8 cellular contexts compared by ENCODE assay signal in the genomic region with DNA sequence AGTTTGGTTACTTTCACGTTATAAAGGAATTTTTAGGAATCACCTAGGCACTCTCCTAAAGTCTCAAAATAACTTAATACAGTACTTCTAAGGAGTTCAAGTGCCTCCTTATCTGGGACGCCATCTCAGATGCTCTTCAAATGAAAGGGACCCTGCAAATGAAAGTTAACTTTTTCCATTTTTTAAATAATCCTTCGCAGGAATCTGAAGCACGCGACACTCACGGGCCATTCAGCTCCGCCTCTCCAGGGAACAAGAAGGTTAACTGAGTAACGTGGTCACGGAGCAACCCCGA. TPM values are rescaled to one million over a fixed set of nuclear protein-coding genes. Genes with fewer than 3 reads are reported as not detected.
A peak's percentile ranks its signal among the peaks of the same experiment; 100 is the strongest.
DNase-seq lines count a peak whose midpoint lies in the region; ATAC-seq and TF ChIP-seq lines count a peak whose summit lies in the region.

No MANE protein-coding gene starts in this region.

- no peak for TF ChIP-seq EP300 in stomach (IDR thresholded peaks at IDR 0.05)

- no peak for TF ChIP-seq CTCF in WERI-Rb-1 (IDR thresholded peaks at IDR 0.05; ENCODE audit: low read depth, low read length)
- TF ChIP-seq CTCF in hepatocyte (IDR thresholded peaks at IDR 0.05; ENCODE audit: poor library complexity), result no peak
- no peak for TF ChIP-seq CTCF in stomach (IDR thresholded peaks at IDR 0.05)

- H3K27ac ChIP-seq in WERI-Rb-1 (peak overlapping the region; percentile 88), hepatocyte (peak overlapping the region; percentile 99), stomach (peak overlapping the region; percentile 88 to 94 (median 93))

- H3K4me1 ChIP-seq in hepatocyte (ENCODE audit: insufficient read depth) (peaks cover 25% of the 10 kb centered on the region), stomach (peaks cover 13 to 53% (median 40%) of the 10 kb centered on the region in 4 donors)

- WGBS in hepatocyte (ENCODE audit: low lambda C conversion rate, missing lambda C conversion rate), result 0% methylated on average over 10 of the region's 10 CpGs
- WGBS in stomach, 5 donors, result 0 to 1% (median 0%) methylated on average over 10 of the region's 10 CpGs

- TF ChIP-seq POLR2A in stomach (IDR thresholded peaks at IDR 0.05), result no peak

- H3K9me3 ChIP-seq in WERI-Rb-1 (ENCODE audit: severe bottlenecking) (no peaks in the 10 kb centered on the region), hepatocyte (ENCODE audit: low read depth) (no peaks in the 10 kb centered on the region), stomach (no peaks in the 10 kb centered on the region)

- H3K79me2 ChIP-seq in hepatocyte, result peaks cover 81% of the 10 kb centered on the region

- H3K4me2 ChIP-seq in hepatocyte, result peak overlapping the region; percentile 81

- H3K4me3 ChIP-seq in WERI-Rb-1 (ENCODE audit: low read depth, low read length) (peak overlapping the region; percentile 100), hepatocyte (peak overlapping the region; percentile 58), stomach (peak overlapping the region; percentile 88 to 94 (median 90))

- peaks cover 35% of the 10 kb centered on the region for H4K20me1 ChIP-seq in hepatocyte (ENCODE audit: insufficient read depth, poor library complexity, severe bottlenecking)

- DNase-seq in DMS153 (lab: John Stamatoyannopoulos, UW), result peak; percentile 52
- no peak for DNase-seq in DMS153 treated with DMSO at 0.1 percent for 48 hours (lab: John Stamatoyannopoulos, UW; ENCODE audit: unreplicated experiment)
- no peak for DNase-seq in WERI-Rb-1
- DNase-seq in hepatocyte (ENCODE audit: low spot score), result no peak
- no peak for DNase-seq in stomach
- no peak for DNase-seq in NCI-H1930 (lab: John Stamatoyannopoulos, UW)
- DNase-seq in NCI-H1417 (lab: John Stamatoyannopoulos, UW), result no peak

- peaks cover 3% of the 10 kb centered on the region; the same call in 1 of the 2 replicates for H3K36me3 ChIP-seq in WERI-Rb-1
- no peaks in the 10 kb centered on the region for H3K36me3 ChIP-seq in hepatocyte (replicated peaks; ENCODE audit: insufficient read depth, low read depth)
- H3K36me3 ChIP-seq in stomach, result no peaks in the 10 kb centered on the region

- no peaks in the 10 kb centered on the region for H3K9me2 ChIP-seq in hepatocyte (replicated peaks; ENCODE audit: insufficient read depth)

- peak overlapping the region; percentile 58 for H2AFZ ChIP-seq in hepatocyte

- no peaks in the 10 kb centered on the region for H3K27me3 ChIP-seq in WERI-Rb-1 (ENCODE audit: insufficient read depth, low read depth, severe bottlenecking)
- no peaks in the 10 kb centered on the region for H3K27me3 ChIP-seq in hepatocyte
- H3K27me3 ChIP-seq in stomach, result no peaks in the 10 kb centered on the region

- intact Hi-C loops in stomach (cut with DNase I; ENCODE audit: low total_unique reads), result no loop called here

- no peak for ATAC-seq in HG02678 (IDR thresholded peaks at IDR 0.05; ENCODE audit: unreplicated experiment)

RNA-seq across cellular contexts. Expression of a gene that starts 0.5 kb away (rescaled TPM):
- total RNA-seq in hepatocyte (74.6 and 80.4 TPM in 2 replicates), stomach (100 to 1,000 TPM in 1 of 5 donors, 10 to 100 TPM in 4; 40.9 to 162 (median 46.1) TPM)
- polyA plus RNA-seq in hepatocyte (69.8 and 77.2 TPM in 2 replicates), stomach (10 to 100 TPM; 41.5 to 65.1 (median 45.7) TPM)
